2 cellular contexts compared by ENCODE assay signal in the genomic region with DNA sequence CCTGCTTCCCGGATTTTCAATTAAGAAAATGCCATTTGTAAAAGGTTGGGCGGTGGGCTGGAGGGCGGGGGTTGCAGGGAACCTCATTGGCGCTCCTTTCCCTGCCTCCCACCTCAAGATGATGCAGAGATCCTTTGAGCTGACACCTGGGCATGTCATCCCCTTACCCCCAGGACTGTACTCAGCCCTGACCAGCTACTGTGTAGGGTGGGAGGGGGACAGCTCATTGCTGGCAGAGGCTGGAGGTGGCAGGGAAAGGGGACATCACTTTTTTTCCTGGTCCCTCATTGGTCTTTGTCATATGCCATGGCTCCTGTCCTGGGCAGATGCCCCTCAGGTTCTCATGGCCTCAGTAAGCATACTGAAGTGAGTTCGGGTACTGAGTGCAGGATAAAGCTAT.
TF ChIP-seq lines count a peak whose summit lies in the region.

No MANE protein-coding gene starts in this region.

TF ChIP-seq in K562, 482 proteins besides CTCF, POLR2A, EP300 and RAD21:
- TF ChIP-seq SUPT5H (IDR thresholded peaks at IDR 0.05): 0 out of 2 replicates have a peak, but pooled peaks have one; percentile 16

TF ChIP-seq in HepG2, 621 proteins besides CTCF, POLR2A, EP300 and RAD21:
- TF ChIP-seq RBM22 (optimal IDR thresholded peaks at IDR 0.05; ENCODE audit: low read length) (peak; percentile 62), POLR2G (IDR thresholded peaks at IDR 0.05; ENCODE audit: low read depth, low read length) (0 out of 2 replicates have a peak, but pooled peaks have one; percentile 30), ZNF883 (CRISPR knock-in tag; IDR thresholded peaks at IDR 0.05; ENCODE audit: not compliant biosample characterization) (peak; percentile 17), ZNF446 (CRISPR knock-in tag; IDR thresholded peaks at IDR 0.05) (0 out of 2 replicates have a peak, but pooled peaks have one; percentile 47), ZC3H13 (CRISPR knock-in tag; IDR thresholded peaks at IDR 0.05) (peak; percentile 86)
